In genomic region chr18:59114160-59114559, GRCh38 we compare ENCODE assay signal across 21 cellular contexts. TPM values are rescaled to one million over a fixed set of nuclear protein-coding genes. Genes with fewer than 3 reads are reported as not detected.
DNase-seq lines count a peak whose midpoint lies in the region; ATAC-seq, FAIRE-seq and TF ChIP-seq lines count a peak whose summit lies in the region.
"Had no signal": no experiment of that assay in that cellular context is flagged by ENCODE, and none has a peak within 500 bp of the region (broad histone marks: within the 10 kb centered on the region; RNA-seq: fewer than 3 reads in every experiment).

No MANE protein-coding gene starts in this region.

- no peaks in the 10 kb centered on the region for H3K36me3 ChIP-seq in uterus
- H3K36me3 ChIP-seq: Peyer's patch, SJCRH30 had no signal

- intact Hi-C loops in uterus (cut with DNase I; ENCODE audit: low total_unique reads) = no loop called here

- H3K27ac ChIP-seq in uterus = no peak overlapping the region
- H3K27ac ChIP-seq: HL-60, KMS-11, Peyer's patch, SJCRH30 had no signal

- no peaks in the 10 kb centered on the region for H3K4me1 ChIP-seq in uterus
- H3K4me1 ChIP-seq: Peyer's patch, SJCRH30 had no signal

- TF ChIP-seq CTCF in astrocyte of the spinal cord (IDR thresholded peaks at IDR 0.05; ENCODE audit: low read depth, low read length) (no peak), uterus (IDR thresholded peaks at IDR 0.05) (no peak)

- no peaks in the 10 kb centered on the region for H3K9me3 ChIP-seq in uterus

- peak; percentile 51 for FAIRE-seq in HTR-8/SVneo (lab: Jason Lieb, UNC)
- FAIRE-seq: H1 had no signal

- in situ Hi-C loops in astrocyte of the spinal cord (cut with HindIII; ENCODE audit: low sequenced_read_pairs) = no loop called here

- H3K27me3 ChIP-seq in uterus = no peaks in the 10 kb centered on the region
- H3K27me3 ChIP-seq: Peyer's patch, SJCRH30 had no signal

- DNase-seq in EH (ENCODE audit: low read depth) (peak; percentile 27), HTR-8/SVneo (ENCODE audit: insufficient read length, low spot score) (no peak), astrocyte of the spinal cord (ENCODE audit: low read depth, low spot score) (peak; percentile 1), uterus (no peak), germinal center (ENCODE audit: low spot score) (no peak), NCI-H1092 treated with DMSO at 0.1 percent for 48 hours (lab: John Stamatoyannopoulos, UW) (no peak)
- DNase-seq: AML-193; C1 segment of cervical spinal cord; CD8-positive, alpha-beta T cell; DMS153; NCI-H1105 treated with DMSO at 0.1 percent for 48 hours; NCI-H2029 treated with DMSO at 0.1 percent for 48 hours; NCI-H345; NCI-H524; NCI-H774; Peyer's patch; SJCRH30 had no signal

- TF ChIP-seq POLR2A in uterus (IDR thresholded peaks at IDR 0.05) = no peak

- H3K4me3 ChIP-seq in astrocyte of the spinal cord (ENCODE audit: low read depth, low read length) = no peak overlapping the region
- H3K4me3 ChIP-seq in uterus = no peak overlapping the region
- H3K4me3 ChIP-seq: Peyer's patch, SJCRH30 had no signal

- ATAC-seq in HG03457 (IDR thresholded peaks at IDR 0.05; ENCODE audit: unreplicated experiment) = no peak
- ATAC-seq: CD8-positive, alpha-beta T cell had no signal

RNA-seq across cellular contexts. Expression of gene SEC11C, which starts 25.5 kb away (rescaled TPM):
- 100 to 1,000 TPM in 1 of 4 donors, 10 to 100 TPM in 1, 1 to 10 TPM in 2; 4.4 to 136 (median 24.7) TPM for total RNA-seq in uterus

Comparison
In these comparisons a context has a peak if more than half of its experiments do, and no peak if none do; other contexts are left out.
1. DNase-seq: peak in EH (single experiment) and astrocyte of the spinal cord (single experiment); none in HTR-8/SVneo (single experiment), uterus (0 of 2), germinal center (single experiment) and NCI-H1092 treated with DMSO at 0.1 percent for 48 hours (single experiment).